Comparison of ENCODE assay signal across 1 cellular context in genomic region chr12:14810953-14811483, GRCh38.
TF ChIP-seq lines count a peak whose summit lies in the region.

No MANE protein-coding gene starts in this region.

TF ChIP-seq in GM23338, 12 proteins besides CTCF, POLR2A, EP300 and RAD21 (continued from another document):
- no peak for TF ChIP-seq ZNF462 (CRISPR knock-in tag; IDR thresholded peaks at IDR 0.05)
- TF ChIP-seq JUNB (IDR thresholded peaks at IDR 0.05; ENCODE audit: unreplicated experiment): no peak
- TF ChIP-seq EZH2 (IDR thresholded peaks at IDR 0.05; ENCODE audit: low read depth, unreplicated experiment): no peak
- TF ChIP-seq POLR2AphosphoS5 (IDR thresholded peaks at IDR 0.05; ENCODE audit: low read depth): no peak
